2 cellular contexts compared by ENCODE assay signal in genomic region chr10:72430936-72431335, GRCh38.
DNase-seq lines count a peak whose midpoint lies in the region; ATAC-seq, FAIRE-seq and TF ChIP-seq lines count a peak whose summit lies in the region.
"Not testable (repeated sequence)": the region's sequence is repeated elsewhere in the genome, so short reads cannot be mapped to it uniquely, and the experiment has no call there.

No MANE protein-coding gene starts in this region.

- not testable (repeated sequence) for H3K9me3 ChIP-seq in K562 (replicated peaks; ENCODE audit: control insufficient read depth, insufficient read depth, low read depth, low read length)

- H4K20me1 ChIP-seq in K562 (replicated peaks; ENCODE audit: control insufficient read depth, insufficient read depth, low read length) = not testable (repeated sequence)

- CTCF ChIA-PET in K562 (lab: Yijun Ruan, JAX; ENCODE audit: low intra/inter-chr PET ratio) = not testable (repeated sequence)

- peak overlapping the region; percentile 26 for H3K27ac Mint-ChIP-seq in activated T-helper 2 cell treated with anti-CD3 and anti-CD28 coated beads, Interferon-gamma antibody, Interleukin-2, Interleukin-4, amounts not matched to agents 10 μg/mL and 5 μg/mL and 100 μg/mL, durations not matched to agents 14 hours and 24 hours and 36 hours

- H3K36me3 Mint-ChIP-seq in activated T-helper 2 cell treated with anti-CD3 and anti-CD28 coated beads, Interferon-gamma antibody, Interleukin-2, Interleukin-4, amounts not matched to agents 10 μg/mL and 5 μg/mL and 100 μg/mL, durations not matched to agents 14 hours and 24 hours and 36 hours (ENCODE audit: low read depth) = not testable (repeated sequence)

- not testable (repeated sequence) for H3K4me2 ChIP-seq in K562 (ENCODE audit: insufficient read depth, low read length)

- TF ChIP-seq EP300 in K562 (IDR thresholded peaks at IDR 0.05; ENCODE audit: low read length) = not testable (repeated sequence)

- not testable (repeated sequence) for H3K79me2 ChIP-seq in K562 (ENCODE audit: control insufficient read depth, insufficient read depth, low read length)

- H3K9me3 Mint-ChIP-seq in activated T-helper 2 cell treated with anti-CD3 and anti-CD28 coated beads, Interferon-gamma antibody, Interleukin-2, Interleukin-4, amounts not matched to agents 10 μg/mL and 5 μg/mL and 100 μg/mL, durations not matched to agents 14 hours and 24 hours and 36 hours = not testable (repeated sequence)

- not testable (repeated sequence) for H3K27ac ChIP-seq in K562 (ENCODE audit: extremely low read depth, low read depth, low read length)

- H3K4me3 Mint-ChIP-seq in activated T-helper 2 cell treated with anti-CD3 and anti-CD28 coated beads, Interferon-gamma antibody, Interleukin-2, Interleukin-4, amounts not matched to agents 10 μg/mL and 5 μg/mL and 100 μg/mL, durations not matched to agents 14 hours and 24 hours and 36 hours (ENCODE audit: low read depth) = not testable (repeated sequence)

- FAIRE-seq in K562 (lab: Jason Lieb, UNC) = not testable (repeated sequence)

- not testable (repeated sequence) for H3K9ac ChIP-seq in K562 (ENCODE audit: insufficient read depth in 1 of 2, low read depth in 2 of 2, low read length in 2 of 2)

- not testable (repeated sequence) for ATAC-seq in K562

- H2AFZ ChIP-seq in K562 (ENCODE audit: low read depth, low read length) = not testable (repeated sequence)

- not testable (repeated sequence) for BruUV-seq in K562 (replicated peaks; lab: Mats Ljungman, UMichigan)

- H3K27me3 Mint-ChIP-seq in activated T-helper 2 cell treated with anti-CD3 and anti-CD28 coated beads, Interferon-gamma antibody, Interleukin-2, Interleukin-4, amounts not matched to agents 10 μg/mL and 5 μg/mL and 100 μg/mL, durations not matched to agents 14 hours and 24 hours and 36 hours (ENCODE audit: low read depth) = not testable (repeated sequence)

- POLR2A ChIA-PET in K562 (lab: Yijun Ruan, JAX) = not testable (repeated sequence)

- H3K27me3 ChIP-seq in K562 (ENCODE audit: control insufficient read depth in 2 of 2, insufficient read depth in 2 of 2, low read length in 2 of 2) = not testable (repeated sequence)

- TF ChIP-seq POLR2A in K562 (conservative IDR thresholded peaks at IDR 0.05) = not testable (repeated sequence)

- intact Hi-C loops in activated T-helper 2 cell treated with anti-CD3 and anti-CD28 coated beads, Interferon-gamma antibody, Interleukin-2, Interleukin-4, amounts not matched to agents 10 μg/mL and 5 μg/mL and 100 μg/mL, durations not matched to agents 14 hours and 24 hours and 36 hours (cut with micrococcal nuclease); K562 (cut with micrococcal nuclease): not testable (repeated sequence)

- not testable (repeated sequence) for H3K36me3 ChIP-seq in K562 (ENCODE audit: control insufficient read depth, insufficient read depth, low read length)

- not testable (repeated sequence) for TF ChIP-seq RAD21 in K562 (CRISPR knock-in tag; conservative IDR thresholded peaks at IDR 0.05 in 1 of 2, IDR thresholded peaks at IDR 0.05 in 1 of 2)

- DNase-seq in activated T-helper 2 cell treated with anti-CD3 and anti-CD28 coated beads, Interferon-gamma antibody, Interleukin-2, Interleukin-4, amounts not matched to agents 10 μg/mL and 5 μg/mL and 100 μg/mL, durations not matched to agents 14 hours and 24 hours and 36 hours (ENCODE audit: low spot score); K562 (ENCODE audit: extremely low read depth in 1 of 4, low spot score in 3 of 4): not testable (repeated sequence)

- WGBS in K562 (ENCODE audit: insufficient coverage, low coverage, missing lambda C conversion rate) = 78% methylated on average over 4 of the region's 4 CpGs

- TF ChIP-seq CTCF in K562 (IDR thresholded peaks at IDR 0.05 in 2 of 3, conservative IDR thresholded peaks at IDR 0.05 in 1 of 3; ENCODE audit: insufficient read depth in 2 of 3, low read depth in 1 of 3, low read length in 3 of 3) = not testable (repeated sequence)

- H3K9me1 ChIP-seq in K562 (ENCODE audit: control insufficient read depth, insufficient read depth, low read length) = not testable (repeated sequence)

- H3K4me1 Mint-ChIP-seq in activated T-helper 2 cell treated with anti-CD3 and anti-CD28 coated beads, Interferon-gamma antibody, Interleukin-2, Interleukin-4, amounts not matched to agents 10 μg/mL and 5 μg/mL and 100 μg/mL, durations not matched to agents 14 hours and 24 hours and 36 hours (ENCODE audit: low read depth) = not testable (repeated sequence)

- not testable (repeated sequence) for H3K4me1 ChIP-seq in K562 (replicated peaks in 1 of 2; ENCODE audit: control insufficient read depth in 2 of 2, insufficient read depth in 2 of 2, low read length in 2 of 2)

- not testable (repeated sequence) for H3K4me3 ChIP-seq in K562

- in situ Hi-C loops in K562 (cut with MboI) = not testable (repeated sequence)

TF ChIP-seq in K562, 482 proteins besides CTCF, POLR2A, EP300 and RAD21:
- TF ChIP-seq GATAD2B (IDR thresholded peaks at IDR 0.05; ENCODE audit: borderline replicate concordance) = 0 out of 2 replicates have a peak, but pooled peaks have one; percentile 45
- TF ChIP-seq ZBTB2 (IDR thresholded peaks at IDR 0.05) = 0 out of 2 replicates have a peak, but pooled peaks have one; percentile 28
- TF ChIP-seq DACH1 (IDR thresholded peaks at IDR 0.05; ENCODE audit: partially characterized antibody) = peak; percentile 96
